In genomic region chr1:94182191-94182590, GRCh38 we compare ENCODE assay signal across 26 cellular contexts. TPM values are rescaled to one million over a fixed set of nuclear protein-coding genes. Genes with fewer than 3 reads are reported as not detected.
"Had no signal": no experiment of that assay in that cellular context is flagged by ENCODE, and none has a peak within 500 bp of the region (broad histone marks: within the 10 kb centered on the region; RNA-seq: fewer than 3 reads in every experiment).

No MANE protein-coding gene starts in this region.

- H3K4me1 Mint-ChIP-seq: naive thymus-derived CD8-positive, alpha-beta T cell; nephron progenitor cell; stimulated activated naive CD8-positive, alpha-beta T cell treated with anti-CD3 and anti-CD28 coated beads, Interleukin-15, amount 100 ng/mL, for 72 hours had no signal

- H3K4me1 ChIP-seq: foreskin keratinocyte, gastroesophageal sphincter, pancreas, tibial artery had no signal

- H3K9me3 Mint-ChIP-seq: naive thymus-derived CD8-positive, alpha-beta T cell; nephron progenitor cell; stimulated activated naive CD8-positive, alpha-beta T cell treated with anti-CD3 and anti-CD28 coated beads, Interleukin-15, amount 100 ng/mL, for 72 hours; type B pancreatic cell had no signal

- H3K4me3 ChIP-seq: cardiac muscle cell, dorsolateral prefrontal cortex, gastroesophageal sphincter, heart left ventricle, lung, pancreas, smooth muscle cell, tibial artery had no signal

- H3K27ac Mint-ChIP-seq: naive thymus-derived CD8-positive, alpha-beta T cell; nephron progenitor cell; stimulated activated naive CD8-positive, alpha-beta T cell treated with anti-CD3 and anti-CD28 coated beads, Interleukin-15, amount 100 ng/mL, for 72 hours had no signal

- H3K27me3 Mint-ChIP-seq: type B pancreatic cell had no signal

- DNase-seq: dorsolateral prefrontal cortex; effector CD4-positive, alpha-beta T cell; foreskin keratinocyte; heart left ventricle; hippocampal formation; left colon; mesendoderm; naive thymus-derived CD8-positive, alpha-beta T cell; nephron progenitor cell; nucleus accumbens; pancreas; retina; stimulated activated CD4-positive, alpha-beta T cell treated with anti-CD3 and anti-CD28 coated beads, Interleukin-12 subunit alpha, Interleukin-12 subunit beta, amount 100 ng/mL, for 4 hours; stimulated activated CD4-positive, alpha-beta T cell treated with anti-CD3 and anti-CD28 coated beads, Interleukin-1b, Interleukin-23, amount 100 ng/mL, for 48 hours; stimulated activated CD4-positive, alpha-beta T cell treated with anti-CD3 and anti-CD28 coated beads, Interleukin-4, amount 100 ng/mL, for 1 hour; stimulated activated CD8-positive, alpha-beta memory T cell treated with anti-CD3 and anti-CD28 coated beads, Interleukin-4, amount 100 ng/mL, for 48 hours; stimulated activated naive CD4-positive, alpha-beta T cell; stimulated activated naive CD8-positive, alpha-beta T cell treated with anti-CD3 and anti-CD28 coated beads, Interleukin-15, amount 100 ng/mL, for 72 hours; tibial artery had no signal

- H3K36me3 Mint-ChIP-seq: naive thymus-derived CD8-positive, alpha-beta T cell had no signal

- H3K9me3 ChIP-seq: gastroesophageal sphincter, heart left ventricle, pancreas, tibial artery had no signal

- H3K4me3 Mint-ChIP-seq: naive thymus-derived CD8-positive, alpha-beta T cell; nephron progenitor cell; stimulated activated naive CD8-positive, alpha-beta T cell treated with anti-CD3 and anti-CD28 coated beads, Interleukin-15, amount 100 ng/mL, for 72 hours; type B pancreatic cell had no signal

- H3K36me3 ChIP-seq: cardiac muscle cell had no signal

- H3K27ac ChIP-seq: cardiac muscle cell, foreskin keratinocyte, gastroesophageal sphincter, pancreas, tibial artery had no signal

- H3K27me3 ChIP-seq: cardiac muscle cell, foreskin keratinocyte, gastroesophageal sphincter, heart left ventricle, pancreas, tibial artery had no signal

- ATAC-seq: esophagus mucosa; foreskin keratinocyte; gastroesophageal sphincter; heart left ventricle; left colon; naive thymus-derived CD8-positive, alpha-beta T cell; pancreas; sciatic nerve; stimulated activated naive CD8-positive, alpha-beta T cell treated with anti-CD3 and anti-CD28 coated beads, Interleukin-15, amount 100 ng/mL, for 72 hours had no signal

RNA-seq across cellular contexts. Expression of gene ARHGAP29, which starts 55.2 kb away (rescaled TPM):
- total RNA-seq: naive thymus-derived CD8-positive, alpha-beta T cell had no signal
- polyA plus RNA-seq: naive thymus-derived CD8-positive, alpha-beta T cell had no signal
